ENCODE assay signal across 19 cellular contexts in genomic region chr1:81525085-81525484, GRCh38.
DNase-seq lines count a peak whose midpoint lies in the region; ATAC-seq and TF ChIP-seq lines count a peak whose summit lies in the region.
"Had no signal": no experiment of that assay in that cellular context is flagged by ENCODE, and none has a peak within 500 bp of the region (broad histone marks: within the 10 kb centered on the region; RNA-seq: fewer than 3 reads in every experiment).

No MANE protein-coding gene starts in this region.

- H3K36me3 ChIP-seq in right lobe of liver (no peaks in the 10 kb centered on the region), upper lobe of right lung (no peaks in the 10 kb centered on the region)
- H3K36me3 ChIP-seq: BE2C had no signal

- no peak for TF ChIP-seq POLR2A in right lobe of liver (IDR thresholded peaks at IDR 0.05)

- peak in 3 of 4 donors; percentile 29 to 75 (median 34) for ATAC-seq in right lobe of liver
- ATAC-seq in upper lobe of right lung: peak; percentile 42
- ATAC-seq in HG02571 (IDR thresholded peaks at IDR 0.05; ENCODE audit: unreplicated experiment): no peak
- no peak for ATAC-seq in HG03095 (IDR thresholded peaks at IDR 0.05; ENCODE audit: unreplicated experiment)
- ATAC-seq: GM23338 had no signal

- intact Hi-C loops in right lobe of liver (cut with DNase I) (no loop called here), upper lobe of right lung (cut with DNase I) (no loop called here)

- H3K4me3 ChIP-seq in right lobe of liver: no peak overlapping the region
- no peak overlapping the region for H3K4me3 ChIP-seq in upper lobe of right lung
- H3K4me3 ChIP-seq: GM23338 had no signal

- no peaks in the 10 kb centered on the region for H3K27me3 ChIP-seq in right lobe of liver
- H3K27me3 ChIP-seq in upper lobe of right lung: no peaks in the 10 kb centered on the region
- H3K27me3 ChIP-seq: BE2C had no signal

- H3K9me3 ChIP-seq in right lobe of liver (no peaks in the 10 kb centered on the region), upper lobe of right lung (no peaks in the 10 kb centered on the region)
- H3K9me3 ChIP-seq: BE2C had no signal

- no peak for TF ChIP-seq CTCF in right lobe of liver (IDR thresholded peaks at IDR 0.05)
- TF ChIP-seq CTCF in upper lobe of right lung (IDR thresholded peaks at IDR 0.05): no peak

- H3K27ac ChIP-seq in right lobe of liver (no peak overlapping the region), upper lobe of right lung (no peak overlapping the region)
- H3K27ac ChIP-seq: KMS-11 had no signal

- DNase-seq in HuH-7.5 (ENCODE audit: low spot score) (peak; percentile 47), left kidney (ENCODE audit: low read depth, low spot score) (peak; percentile 37), right lobe of liver (no peak), upper lobe of right lung (no peak)
- no peak for DNase-seq in activated CD8-positive, alpha-beta memory T cell treated with anti-CD3 and anti-CD28 coated beads, Interleukin-2, amount 50 U/mL, for 4 hours
- DNase-seq: BE2C; C1 segment of cervical spinal cord; CD4-positive, CD25-positive, alpha-beta regulatory T cell; CD8-positive, alpha-beta memory T cell; COR-L47; DMS 273 treated with DMSO at 0.1 percent for 48 hours; DMS53; DND-41; EL; HCEC 1CT had no signal

- 37% methylated on average over 6 of the region's 9 CpGs for WGBS in right lobe of liver (ENCODE audit: insufficient coverage, low coverage, low lambda C conversion rate, missing lambda C conversion rate)

- H3K4me1 ChIP-seq in right lobe of liver: no peaks in the 10 kb centered on the region
- H3K4me1 ChIP-seq in upper lobe of right lung: no peaks in the 10 kb centered on the region
- H3K4me1 ChIP-seq: BE2C had no signal

Comparison
In these comparisons a context has a peak if more than half of its experiments do, and no peak if none do; other contexts are left out.
1. DNase-seq: peak in HuH-7.5 (single experiment) and left kidney (single experiment); none in right lobe of liver (0 of 3), upper lobe of right lung (single experiment) and activated CD8-positive, alpha-beta memory T cell treated with anti-CD3 and anti-CD28 coated beads, Interleukin-2, amount 50 U/mL, for 4 hours (single experiment).
2. ATAC-seq: peak in right lobe of liver (3 of 4) and upper lobe of right lung (single experiment); none in HG02571 (single experiment) and HG03095 (single experiment).